In the genomic region with DNA sequence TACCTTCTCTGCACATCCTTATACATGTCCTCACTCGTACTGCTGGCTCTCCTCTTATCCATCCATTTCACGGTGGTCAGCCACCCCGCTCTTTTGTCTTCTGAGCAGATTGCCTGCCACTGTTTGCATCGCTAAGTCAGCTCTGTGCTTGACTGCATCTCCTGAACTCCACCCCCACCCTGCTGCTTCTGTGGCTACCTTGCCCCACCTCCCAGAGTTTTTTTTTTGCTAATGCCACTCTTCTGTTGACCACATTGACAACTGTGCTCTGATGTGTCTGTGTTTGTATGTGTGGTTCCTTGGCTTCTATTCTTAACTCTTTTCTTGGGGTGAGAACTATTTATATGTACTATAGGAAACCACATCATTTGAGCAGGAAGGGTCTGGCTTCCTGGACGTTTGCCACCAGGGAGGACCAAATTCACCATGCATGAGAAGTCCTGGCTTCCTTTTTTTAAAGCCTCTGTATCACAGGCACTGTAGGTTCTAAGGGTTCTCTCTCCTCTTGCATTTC, we compare ENCODE assay signal across 9 cellular contexts. TPM values are rescaled to one million over a fixed set of nuclear protein-coding genes. Genes with fewer than 3 reads are reported as not detected.
DNase-seq lines count a peak whose midpoint lies in the region; ATAC-seq and TF ChIP-seq lines count a peak whose summit lies in the region.
"Had no signal": no experiment of that assay in that cellular context is flagged by ENCODE, and none has a peak within 500 bp of the region (broad histone marks: within the 10 kb centered on the region; RNA-seq: fewer than 3 reads in every experiment).

No MANE protein-coding gene starts in this region.

- no peaks in the 10 kb centered on the region for H3K9me3 Mint-ChIP-seq in progenitor cell of endocrine pancreas (ENCODE audit: low read depth)
- H3K9me3 Mint-ChIP-seq: nephron had no signal

- no peak for TF ChIP-seq EP300 in suprapubic skin (IDR thresholded peaks at IDR 0.05)

- H3K27ac ChIP-seq in OCI-LY7 (ENCODE audit: low read depth, low read length, poor library complexity, severe bottlenecking) = peak overlapping the region; percentile 13
- H3K27ac ChIP-seq in suprapubic skin = no peak overlapping the region

- H3K36me3 ChIP-seq in OCI-LY7 (ENCODE audit: insufficient read depth, low read length) = no peaks in the 10 kb centered on the region
- H3K36me3 ChIP-seq in suprapubic skin = no peaks in the 10 kb centered on the region

- peak overlapping the region; percentile 46 for H3K4me3 ChIP-seq in OCI-LY7 (ENCODE audit: low read depth, low read length, poor library complexity, severe bottlenecking)
- no peak overlapping the region for H3K4me3 ChIP-seq in suprapubic skin

- H3K9me3 ChIP-seq in OCI-LY7 (ENCODE audit: low read length) = no peaks in the 10 kb centered on the region
- H3K9me3 ChIP-seq in suprapubic skin = no peaks in the 10 kb centered on the region

- H3K27ac Mint-ChIP-seq in progenitor cell of endocrine pancreas = no peak overlapping the region
- H3K27ac Mint-ChIP-seq: nephron had no signal

- no peaks in the 10 kb centered on the region for H3K79me2 ChIP-seq in OCI-LY7 (ENCODE audit: insufficient read depth, low read depth, low read length)

- DNase-seq in AML-193 (lab: John Stamatoyannopoulos, UW) (peak; percentile 21 to 34), OCI-LY7 (ENCODE audit: low spot score) (peak; percentile 83), kidney tubule cell (ENCODE audit: low spot score) (peak; percentile 74), HuH-7.5 (ENCODE audit: low spot score) (no peak), suprapubic skin (ENCODE audit: low spot score in 2 of 2) (no peak), progenitor cell of endocrine pancreas (ENCODE audit: low spot score, unreplicated experiment) (no peak)

- H3K27me3 Mint-ChIP-seq in progenitor cell of endocrine pancreas = no peaks in the 10 kb centered on the region

- H3K4me3 Mint-ChIP-seq in progenitor cell of endocrine pancreas (ENCODE audit: low read depth) = no peak overlapping the region
- H3K4me3 Mint-ChIP-seq: nephron had no signal

- ATAC-seq in GM18907 (IDR thresholded peaks at IDR 0.05; ENCODE audit: unreplicated experiment) (peak; percentile 90), HG02981 (IDR thresholded peaks at IDR 0.05; ENCODE audit: unreplicated experiment) (peak; percentile 89)

- intact Hi-C loops in OCI-LY7 (cut with micrococcal nuclease; ENCODE audit: unreplicated experiment) = loop anchor here (1.0 kb wide), 1 partner anchor 12 kb away; no protein-coding TSS in a partner anchor

- H3K4me1 ChIP-seq in OCI-LY7 (ENCODE audit: insufficient read depth, low read length, poor library complexity, severe bottlenecking) = peaks cover 23% of the 10 kb centered on the region
- H3K4me1 ChIP-seq in suprapubic skin = peaks cover 3% of the 10 kb centered on the region

- H3K4me1 Mint-ChIP-seq in progenitor cell of endocrine pancreas (ENCODE audit: low read depth) = peaks cover 2% of the 10 kb centered on the region
- H3K4me1 Mint-ChIP-seq: nephron had no signal

- POLR2A ChIA-PET in OCI-LY7 (lab: Charles Lee) = interaction anchor here (0.8 to 4.4 kb wide), 4 partner anchors 10 to 145 kb away, joined by 3 to 34 read pairs (median 5); a partner anchor contains a TSS

- peak overlapping the region; percentile 82 for H3K4me2 ChIP-seq in OCI-LY7 (ENCODE audit: low read length)

- no peak for TF ChIP-seq POLR2A in suprapubic skin (IDR thresholded peaks at IDR 0.05)

- BruUV-seq in OCI-LY7 (replicated peaks; lab: Mats Ljungman, UMichigan) = no TSS peak

- no peaks in the 10 kb centered on the region for H3K36me3 Mint-ChIP-seq in progenitor cell of endocrine pancreas (ENCODE audit: insufficient read depth)

- H4K20me1 ChIP-seq in OCI-LY7 (ENCODE audit: insufficient read depth, low read length) = no peaks in the 10 kb centered on the region

- peak overlapping the region; percentile 53; the same call in 1 of the 2 replicates for H2AFZ ChIP-seq in OCI-LY7 (ENCODE audit: low read length)

- CTCF ChIA-PET in OCI-LY7 (lab: Charles Lee; ENCODE audit: unreplicated experiment) = no interaction called here

- H3K27me3 ChIP-seq in suprapubic skin = no peaks in the 10 kb centered on the region

- TF ChIP-seq CTCF in OCI-LY7 (conservative IDR thresholded peaks at IDR 0.05; ENCODE audit: low read length) (no peak), suprapubic skin (IDR thresholded peaks at IDR 0.05) (no peak), progenitor cell of endocrine pancreas (IDR thresholded peaks at IDR 0.05; ENCODE audit: unreplicated experiment) (no peak)

- 63% methylated on average over 5 of the region's 5 CpGs for WGBS in suprapubic skin

- H3K9me2 ChIP-seq in OCI-LY7 (ENCODE audit: insufficient read depth, low read length) = no peaks in the 10 kb centered on the region

RNA-seq across cellular contexts. Expression of a gene that starts 12.8 kb away (rescaled TPM):
- 5.6 and 10.5 TPM in 2 replicates for total RNA-seq in OCI-LY7 (2014; rRNA removed; shearing (Covaris generic))
- total RNA-seq in OCI-LY7 (2022) (15.4 and 21.8 TPM in 2 replicates), suprapubic skin (10 to 100 TPM; 24.9 to 46.7 (median 27.1) TPM), progenitor cell of endocrine pancreas (21.1 and 21.2 TPM in 2 replicates)

Comparison
In these comparisons a context has a peak if more than half of its experiments do, and no peak if none do; other contexts are left out.
1. DNase-seq: peak in AML-193 (2 of 2), OCI-LY7 (single experiment) and kidney tubule cell (single experiment); none in HuH-7.5 (single experiment), suprapubic skin (0 of 2) and progenitor cell of endocrine pancreas (single experiment).